ENCODE assay signal across 12 cellular contexts in the genomic region with DNA sequence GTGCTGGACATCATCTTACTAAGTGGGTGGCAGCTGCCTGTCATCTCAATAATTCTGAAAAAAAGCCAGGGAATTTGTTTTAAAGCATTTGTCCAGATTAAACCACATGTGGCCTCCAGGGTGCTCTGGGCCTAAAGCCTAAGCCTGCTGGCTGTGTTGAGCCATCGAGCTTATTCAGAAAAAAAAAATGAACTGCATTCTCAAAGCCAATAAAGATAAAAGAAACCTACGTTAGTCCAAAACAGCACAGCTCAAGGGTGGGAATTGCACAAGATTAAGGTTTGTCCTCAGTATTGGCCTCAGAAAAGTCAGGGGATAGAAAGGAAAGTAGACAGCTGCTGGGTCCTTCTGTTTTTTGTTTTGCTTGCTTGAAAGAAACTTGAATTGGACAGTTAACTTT. TPM values are rescaled to one million over a fixed set of nuclear protein-coding genes. Genes with fewer than 3 reads are reported as not detected.
DNase-seq lines count a peak whose midpoint lies in the region; ATAC-seq lines count a peak whose summit lies in the region.
"Had no signal": no experiment of that assay in that cellular context is flagged by ENCODE, and none has a peak within 500 bp of the region (broad histone marks: within the 10 kb centered on the region; RNA-seq: fewer than 3 reads in every experiment).

No MANE protein-coding gene starts in this region.

- no peak for ATAC-seq in activated CD8-positive, alpha-beta memory T cell treated with anti-CD3 and anti-CD28 coated beads, Interleukin-2, amount 10 ng/mL, durations not matched to agents 7 days and 5 days
- no peak for ATAC-seq in HG02973 (IDR thresholded peaks at IDR 0.05; ENCODE audit: unreplicated experiment)

- H3K27me3 ChIP-seq in ACC112 (ENCODE audit: insufficient read depth, low read length) = no peaks in the 10 kb centered on the region

- H3K27me3 Mint-ChIP-seq in activated CD8-positive, alpha-beta memory T cell treated with anti-CD3 and anti-CD28 coated beads, Interleukin-2, amount 10 ng/mL, durations not matched to agents 7 days and 5 days = peaks cover 2% of the 10 kb centered on the region

- CTCF ChIA-PET in activated CD8-positive, alpha-beta memory T cell treated with anti-CD3 and anti-CD28 coated beads, Interleukin-2, amount 10 ng/mL, durations not matched to agents 7 days and 5 days (lab: Charles Lee) = no interaction called here

- no peak overlapping the region for H3K4me3 ChIP-seq in ACC112 (ENCODE audit: low read depth, low read length)
- H3K4me3 ChIP-seq: PC-9 had no signal

- H3K9me3 Mint-ChIP-seq in activated CD8-positive, alpha-beta memory T cell treated with anti-CD3 and anti-CD28 coated beads, Interleukin-2, amount 10 ng/mL, durations not matched to agents 7 days and 5 days (ENCODE audit: low read depth) = no peaks in the 10 kb centered on the region

- peaks cover 6% of the 10 kb centered on the region for H3K4me1 ChIP-seq in ACC112 (ENCODE audit: control insufficient read depth, insufficient read depth, low read length, unreplicated experiment)

- H3K27ac ChIP-seq in ACC112 (ENCODE audit: low read depth, low read length) = peak overlapping the region; percentile 57
- H3K27ac ChIP-seq: PC-9 had no signal

- DNase-seq in RPMI7951 (ENCODE audit: low read depth) (peak; percentile 59), fibroblast of peridontal ligament (ENCODE audit: extremely low read depth) (peak; percentile 92), myocyte (ENCODE audit: low read depth) (peak; percentile 67)
- no peak for DNase-seq in activated CD8-positive, alpha-beta memory T cell treated with anti-CD3 and anti-CD28 coated beads, Interleukin-2, amount 10 ng/mL, durations not matched to agents 7 days and 5 days
- DNase-seq in stimulated activated naive CD4-positive, alpha-beta T cell (lab: John Stamatoyannopoulos, UW) = no peak
- DNase-seq in activated T-cell treated with anti-CD3 and anti-CD28 coated beads, Interleukin-2, amount 50 U/mL, for 48 hours = no peak
- DNase-seq: cerebellar nuclear complex, PC-9 had no signal

- peaks cover 2% of the 10 kb centered on the region for H3K4me1 Mint-ChIP-seq in activated CD8-positive, alpha-beta memory T cell treated with anti-CD3 and anti-CD28 coated beads, Interleukin-2, amount 10 ng/mL, durations not matched to agents 7 days and 5 days

- no peak overlapping the region for H3K4me3 Mint-ChIP-seq in activated CD8-positive, alpha-beta memory T cell treated with anti-CD3 and anti-CD28 coated beads, Interleukin-2, amount 10 ng/mL, durations not matched to agents 7 days and 5 days

- H3K79me2 ChIP-seq in ACC112 (ENCODE audit: control insufficient read depth, insufficient read depth, low read length, unreplicated experiment) = no peaks in the 10 kb centered on the region

- H3K27ac Mint-ChIP-seq in activated CD8-positive, alpha-beta memory T cell treated with anti-CD3 and anti-CD28 coated beads, Interleukin-2, amount 10 ng/mL, durations not matched to agents 7 days and 5 days = no peak overlapping the region

- H2AFZ ChIP-seq in ACC112 (ENCODE audit: low read length, unreplicated experiment) = peak overlapping the region; percentile 47
- H2AFZ ChIP-seq: PC-9 had no signal

- no peaks in the 10 kb centered on the region for H3K36me3 Mint-ChIP-seq in activated CD8-positive, alpha-beta memory T cell treated with anti-CD3 and anti-CD28 coated beads, Interleukin-2, amount 10 ng/mL, durations not matched to agents 7 days and 5 days

- H3K36me3 ChIP-seq in ACC112 (ENCODE audit: insufficient read depth, low read length) = no peaks in the 10 kb centered on the region

RNA-seq across cellular contexts. Expression of a gene that starts 22.6 kb away (rescaled TPM):
- total RNA-seq in RPMI7951 (2014; rRNA removed; shearing (Covaris generic)) = not detected in 2 replicates
- total RNA-seq in myocyte = 0.29 and 0.52 TPM in 2 replicates
- 0.20 TPM for polyA plus RNA-seq in myocyte (2012)
- total RNA-seq in activated CD8-positive, alpha-beta memory T cell treated with anti-CD3 and anti-CD28 coated beads, Interleukin-2, amount 10 ng/mL, durations not matched to agents 7 days and 5 days = 1 to 10 TPM; 1.6 to 2.9 TPM
- total RNA-seq: HT1080 had no signal

RNA-seq across cellular contexts. Expression of a gene that starts 41.0 kb away (rescaled TPM):
- total RNA-seq in RPMI7951 (2014; rRNA removed; shearing (Covaris generic)) = 0.10 and 0.24 TPM in 2 replicates
- not detected in 2 replicates for total RNA-seq in myocyte
- polyA plus RNA-seq in myocyte (2012) = 0.10 TPM
- total RNA-seq in activated CD8-positive, alpha-beta memory T cell treated with anti-CD3 and anti-CD28 coated beads, Interleukin-2, amount 10 ng/mL, durations not matched to agents 7 days and 5 days = not detected
- total RNA-seq: G401 had no signal

RNA-seq across cellular contexts. Expression of a gene that starts 41.4 kb away (rescaled TPM):
- 4.5 and 4.8 TPM in 2 replicates for total RNA-seq in RPMI7951 (2014; rRNA removed; shearing (Covaris generic))
- total RNA-seq in myocyte = 5.4 TPM in 2 replicates
- polyA plus RNA-seq in myocyte (2012) = 3.1 TPM
- 1 to 10 TPM; 3.5 to 4.6 TPM for total RNA-seq in activated CD8-positive, alpha-beta memory T cell treated with anti-CD3 and anti-CD28 coated beads, Interleukin-2, amount 10 ng/mL, durations not matched to agents 7 days and 5 days

Comparison
In these comparisons a context has a peak if more than half of its experiments do, and no peak if none do; other contexts are left out.
1. DNase-seq: peak in RPMI7951 (single experiment), fibroblast of peridontal ligament (single experiment) and myocyte (single experiment); none in activated CD8-positive, alpha-beta memory T cell treated with anti-CD3 and anti-CD28 coated beads, Interleukin-2, amount 10 ng/mL, durations not matched to agents 7 days and 5 days (single experiment), stimulated activated naive CD4-positive, alpha-beta T cell (0 of 6) and activated T-cell treated with anti-CD3 and anti-CD28 coated beads, Interleukin-2, amount 50 U/mL, for 48 hours (0 of 2).